Comparison of ENCODE assay signal across 2 cellular contexts in the genomic region with DNA sequence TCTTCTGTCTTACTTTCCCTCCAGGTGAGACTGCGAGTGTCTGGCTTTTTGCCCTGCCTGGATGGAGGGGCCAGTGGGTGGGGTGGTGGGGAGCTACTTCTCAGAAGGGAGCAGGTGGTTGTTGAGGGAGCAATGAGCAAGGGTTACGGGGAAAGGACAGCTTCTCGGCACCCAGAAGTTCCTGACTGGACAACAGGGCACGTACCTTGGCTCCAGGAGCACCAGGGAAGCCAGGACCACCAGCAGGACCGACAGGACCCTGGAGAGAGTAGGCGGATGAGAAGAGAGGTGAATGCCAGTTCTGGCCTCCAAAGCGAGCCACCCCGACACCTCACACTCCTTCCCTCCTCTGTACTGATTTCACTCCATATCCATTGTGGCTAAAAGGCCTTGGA.
TF ChIP-seq lines count a peak whose summit lies in the region.

No MANE protein-coding gene starts in this region.

TF ChIP-seq in neural cell, 6 proteins besides CTCF, POLR2A, EP300 and RAD21 (continued from another document):
- TF ChIP-seq, protein P1, sequence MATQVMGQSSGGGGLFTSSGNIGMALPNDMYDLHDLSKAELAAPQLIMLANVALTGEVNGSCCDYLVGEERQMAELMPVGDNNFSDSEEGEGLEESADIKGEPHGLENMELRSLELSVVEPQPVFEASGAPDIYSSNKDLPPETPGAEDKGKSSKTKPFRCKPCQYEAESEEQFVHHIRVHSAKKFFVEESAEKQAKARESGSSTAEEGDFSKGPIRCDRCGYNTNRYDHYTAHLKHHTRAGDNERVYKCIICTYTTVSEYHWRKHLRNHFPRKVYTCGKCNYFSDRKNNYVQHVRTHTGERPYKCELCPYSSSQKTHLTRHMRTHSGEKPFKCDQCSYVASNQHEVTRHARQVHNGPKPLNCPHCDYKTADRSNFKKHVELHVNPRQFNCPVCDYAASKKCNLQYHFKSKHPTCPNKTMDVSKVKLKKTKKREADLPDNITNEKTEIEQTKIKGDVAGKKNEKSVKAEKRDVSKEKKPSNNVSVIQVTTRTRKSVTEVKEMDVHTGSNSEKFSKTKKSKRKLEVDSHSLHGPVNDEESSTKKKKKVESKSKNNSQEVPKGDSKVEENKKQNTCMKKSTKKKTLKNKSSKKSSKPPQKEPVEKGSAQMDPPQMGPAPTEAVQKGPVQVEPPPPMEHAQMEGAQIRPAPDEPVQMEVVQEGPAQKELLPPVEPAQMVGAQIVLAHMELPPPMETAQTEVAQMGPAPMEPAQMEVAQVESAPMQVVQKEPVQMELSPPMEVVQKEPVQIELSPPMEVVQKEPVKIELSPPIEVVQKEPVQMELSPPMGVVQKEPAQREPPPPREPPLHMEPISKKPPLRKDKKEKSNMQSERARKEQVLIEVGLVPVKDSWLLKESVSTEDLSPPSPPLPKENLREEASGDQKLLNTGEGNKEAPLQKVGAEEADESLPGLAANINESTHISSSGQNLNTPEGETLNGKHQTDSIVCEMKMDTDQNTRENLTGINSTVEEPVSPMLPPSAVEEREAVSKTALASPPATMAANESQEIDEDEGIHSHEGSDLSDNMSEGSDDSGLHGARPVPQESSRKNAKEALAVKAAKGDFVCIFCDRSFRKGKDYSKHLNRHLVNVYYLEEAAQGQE (IDR thresholded peaks at IDR 0.05; ENCODE audit: borderline replicate concordance): no peak
- no peak for TF ChIP-seq SMC3 (conservative IDR thresholded peaks at IDR 0.05; ENCODE audit: poor library complexity)
- no peak for TF ChIP-seq EZH2 (IDR thresholded peaks at IDR 0.05; ENCODE audit: borderline replicate concordance, insufficient read depth, low read length, poor library complexity, severe bottlenecking)
- TF ChIP-seq POLR2AphosphoS5 (IDR thresholded peaks at IDR 0.05): no peak
- TF ChIP-seq MXI1 (conservative IDR thresholded peaks at IDR 0.05; ENCODE audit: poor library complexity, severe bottlenecking): no peak

TF ChIP-seq in SK-N-SH treated with all-trans-retinoic acid at 6 μM for 48 hours, 23 proteins besides CTCF, POLR2A, EP300 and RAD21 (continued from another document):
- TF ChIP-seq TCF4 (CRISPR knock-in tag; IDR thresholded peaks at IDR 0.05; ENCODE audit: borderline replicate concordance) (no peak), ZFP30 (CRISPR knock-in tag; IDR thresholded peaks at IDR 0.05) (no peak)
- TF ChIP-seq, protein P2, sequence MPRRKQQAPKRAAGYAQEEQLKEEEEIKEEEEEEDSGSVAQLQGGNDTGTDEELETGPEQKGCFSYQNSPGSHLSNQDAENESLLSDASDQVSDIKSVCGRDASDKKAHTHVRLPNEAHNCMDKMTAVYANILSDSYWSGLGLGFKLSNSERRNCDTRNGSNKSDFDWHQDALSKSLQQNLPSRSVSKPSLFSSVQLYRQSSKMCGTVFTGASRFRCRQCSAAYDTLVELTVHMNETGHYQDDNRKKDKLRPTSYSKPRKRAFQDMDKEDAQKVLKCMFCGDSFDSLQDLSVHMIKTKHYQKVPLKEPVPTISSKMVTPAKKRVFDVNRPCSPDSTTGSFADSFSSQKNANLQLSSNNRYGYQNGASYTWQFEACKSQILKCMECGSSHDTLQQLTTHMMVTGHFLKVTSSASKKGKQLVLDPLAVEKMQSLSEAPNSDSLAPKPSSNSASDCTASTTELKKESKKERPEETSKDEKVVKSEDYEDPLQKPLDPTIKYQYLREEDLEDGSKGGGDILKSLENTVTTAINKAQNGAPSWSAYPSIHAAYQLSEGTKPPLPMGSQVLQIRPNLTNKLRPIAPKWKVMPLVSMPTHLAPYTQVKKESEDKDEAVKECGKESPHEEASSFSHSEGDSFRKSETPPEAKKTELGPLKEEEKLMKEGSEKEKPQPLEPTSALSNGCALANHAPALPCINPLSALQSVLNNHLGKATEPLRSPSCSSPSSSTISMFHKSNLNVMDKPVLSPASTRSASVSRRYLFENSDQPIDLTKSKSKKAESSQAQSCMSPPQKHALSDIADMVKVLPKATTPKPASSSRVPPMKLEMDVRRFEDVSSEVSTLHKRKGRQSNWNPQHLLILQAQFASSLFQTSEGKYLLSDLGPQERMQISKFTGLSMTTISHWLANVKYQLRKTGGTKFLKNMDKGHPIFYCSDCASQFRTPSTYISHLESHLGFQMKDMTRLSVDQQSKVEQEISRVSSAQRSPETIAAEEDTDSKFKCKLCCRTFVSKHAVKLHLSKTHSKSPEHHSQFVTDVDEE (CRISPR knock-in tag; IDR thresholded peaks at IDR 0.05): no peak
- TF ChIP-seq, protein P3, sequence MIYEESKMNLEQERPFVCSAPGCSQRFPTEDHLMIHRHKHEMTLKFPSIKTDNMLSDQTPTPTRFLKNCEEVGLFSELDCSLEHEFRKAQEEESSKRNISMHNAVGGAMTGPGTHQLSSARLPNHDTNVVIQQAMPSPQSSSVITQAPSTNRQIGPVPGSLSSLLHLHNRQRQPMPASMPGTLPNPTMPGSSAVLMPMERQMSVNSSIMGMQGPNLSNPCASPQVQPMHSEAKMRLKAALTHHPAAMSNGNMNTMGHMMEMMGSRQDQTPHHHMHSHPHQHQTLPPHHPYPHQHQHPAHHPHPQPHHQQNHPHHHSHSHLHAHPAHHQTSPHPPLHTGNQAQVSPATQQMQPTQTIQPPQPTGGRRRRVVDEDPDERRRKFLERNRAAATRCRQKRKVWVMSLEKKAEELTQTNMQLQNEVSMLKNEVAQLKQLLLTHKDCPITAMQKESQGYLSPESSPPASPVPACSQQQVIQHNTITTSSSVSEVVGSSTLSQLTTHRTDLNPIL (CRISPR knock-in tag; IDR thresholded peaks at IDR 0.05; ENCODE audit: low read depth): no peak
TF ChIP-seq in SK-N-SH treated with all-trans-retinoic acid at 6 μM for 48 hours: peak in this region for 0.
